Comparison of ENCODE assay signal across 8 cellular contexts in genomic region chr17:76408037-76408849, GRCh38. TPM values are rescaled to one million over a fixed set of nuclear protein-coding genes. Genes with fewer than 3 reads are reported as not detected.
DNase-seq lines count a peak whose midpoint lies in the region; ATAC-seq and TF ChIP-seq lines count a peak whose summit lies in the region.

No MANE protein-coding gene starts in this region.

- H3K4me1 ChIP-seq in BE2C (peaks cover 33% of the 10 kb centered on the region), GM23338 (ENCODE audit: insufficient read depth) (no peaks in the 10 kb centered on the region), thyroid gland (peaks cover 34 to 43% of the 10 kb centered on the region in 2 donors)
- no peaks in the 10 kb centered on the region for H3K4me1 ChIP-seq in effector memory CD4-positive, alpha-beta T cell (ENCODE audit: control insufficient read depth, insufficient read depth, low read length, poor library complexity, severe bottlenecking)

- H3K4me2 ChIP-seq in GM23338: no peak overlapping the region

- H2AFZ ChIP-seq in GM23338: no peak overlapping the region

- H3K36me3 Mint-ChIP-seq in GM23338 (ENCODE audit: low read depth): peaks cover 40% of the 10 kb centered on the region
- H3K36me3 Mint-ChIP-seq in natural killer cell treated with Interleukin-12 subunit alpha and Interleukin-12 subunit beta and Interleukin-15 and Interleukin-18, amount 100 ng/mL, for 72 hours: peaks cover 10% of the 10 kb centered on the region

- H3K36me3 ChIP-seq in BE2C (peaks cover 29% of the 10 kb centered on the region), GM23338 (ENCODE audit: insufficient read depth) (peaks cover 14% of the 10 kb centered on the region), thyroid gland (peaks cover 4 to 8% of the 10 kb centered on the region in 2 donors)
- H3K36me3 ChIP-seq in effector memory CD4-positive, alpha-beta T cell (ENCODE audit: control insufficient read depth, insufficient read depth, low read length): peaks cover 19% of the 10 kb centered on the region

- H3K27ac Mint-ChIP-seq in GM23338: peak overlapping the region; percentile 68; the same call in 1 of the 2 replicates
- H3K27ac Mint-ChIP-seq in natural killer cell treated with Interleukin-12 subunit alpha and Interleukin-12 subunit beta and Interleukin-15 and Interleukin-18, amount 100 ng/mL, for 72 hours: no peak overlapping the region

- H3K27me3 ChIP-seq in BE2C (no peaks in the 10 kb centered on the region), GM23338 (ENCODE audit: insufficient read depth) (no peaks in the 10 kb centered on the region), thyroid gland (no peaks in the 10 kb centered on the region)
- no peaks in the 10 kb centered on the region for H3K27me3 ChIP-seq in effector memory CD4-positive, alpha-beta T cell (replicated peaks; ENCODE audit: control insufficient read depth, insufficient read depth, low read length, poor library complexity, severe bottlenecking)

- H3K27me3 Mint-ChIP-seq in GM23338 (ENCODE audit: insufficient read depth, low read depth, poor library complexity): peaks cover 9% of the 10 kb centered on the region
- H3K27me3 Mint-ChIP-seq in natural killer cell treated with Interleukin-12 subunit alpha and Interleukin-12 subunit beta and Interleukin-15 and Interleukin-18, amount 100 ng/mL, for 72 hours: no peaks in the 10 kb centered on the region

- peak; percentile 75 for DNase-seq in BE2C
- DNase-seq in GM23338 (ENCODE audit: low spot score): peak; percentile 85
- DNase-seq in NCI-H524 (lab: John Stamatoyannopoulos, UW): peak; percentile 80 to 81
- peak; percentile 74 to 79 for DNase-seq in activated CD4-positive, alpha-beta T cell treated with anti-CD3 and anti-CD28 coated beads, Interleukin-2, amount 50 U/mL, for 48 hours
- peak; percentile 38 to 54 (median 42) for DNase-seq in effector memory CD4-positive, alpha-beta T cell
- DNase-seq in natural killer cell treated with Interleukin-12 subunit alpha and Interleukin-12 subunit beta and Interleukin-15 and Interleukin-18, amount 100 ng/mL, for 72 hours (ENCODE audit: low spot score): no peak
- DNase-seq in thyroid gland: peak; percentile 84 to 88

- peaks cover 20% of the 10 kb centered on the region for H3K4me1 Mint-ChIP-seq in GM23338
- H3K4me1 Mint-ChIP-seq in natural killer cell treated with Interleukin-12 subunit alpha and Interleukin-12 subunit beta and Interleukin-15 and Interleukin-18, amount 100 ng/mL, for 72 hours (ENCODE audit: low read depth in 2 of 2): peaks cover 9 to 25% of the 10 kb centered on the region in 2 donors

- H3K79me2 ChIP-seq in GM23338 (replicated peaks; ENCODE audit: insufficient read depth): peaks cover 74% of the 10 kb centered on the region

- H4K20me1 ChIP-seq in GM23338 (replicated peaks; ENCODE audit: insufficient read depth): peaks cover 21% of the 10 kb centered on the region

- no peaks in the 10 kb centered on the region for H3K9me2 ChIP-seq in GM23338 (ENCODE audit: insufficient read depth)

- H3K9me3 ChIP-seq in BE2C (no peaks in the 10 kb centered on the region), thyroid gland (no peaks in the 10 kb centered on the region)
- no peaks in the 10 kb centered on the region for H3K9me3 ChIP-seq in effector memory CD4-positive, alpha-beta T cell (ENCODE audit: control insufficient read depth, low read length)

- WGBS in thyroid gland, 2 donors: 72 to 75% methylated on average over 12 of the region's 12 CpGs

- ATAC-seq in GM23338 (peak; percentile 82), HG03469 (IDR thresholded peaks at IDR 0.05; ENCODE audit: unreplicated experiment) (no peak)
- ATAC-seq in natural killer cell treated with Interleukin-12 subunit alpha and Interleukin-12 subunit beta and Interleukin-15 and Interleukin-18, amount 100 ng/mL, for 72 hours: peak; percentile 56

- peaks cover 4% of the 10 kb centered on the region for H3F3A ChIP-seq in GM23338 (replicated peaks; ENCODE audit: low read depth)

- H3K4me3 Mint-ChIP-seq in GM23338: no peak overlapping the region; the same call in 2 of the 3 replicates
- no peak overlapping the region for H3K4me3 Mint-ChIP-seq in natural killer cell treated with Interleukin-12 subunit alpha and Interleukin-12 subunit beta and Interleukin-15 and Interleukin-18, amount 100 ng/mL, for 72 hours

- no peaks in the 10 kb centered on the region; the same call in 2 of the 3 replicates for H3K9me3 Mint-ChIP-seq in GM23338
- no peaks in the 10 kb centered on the region for H3K9me3 Mint-ChIP-seq in natural killer cell treated with Interleukin-12 subunit alpha and Interleukin-12 subunit beta and Interleukin-15 and Interleukin-18, amount 100 ng/mL, for 72 hours

- TF ChIP-seq POLR2A in thyroid gland (IDR thresholded peaks at IDR 0.05): no peak

- H3K4me3 ChIP-seq in BE2C (ENCODE audit: low read depth, low read length) (no peak overlapping the region), GM23338 (no peak overlapping the region), thyroid gland (replicated peaks in 1 of 3) (no peak overlapping the region)
- no peak overlapping the region for H3K4me3 ChIP-seq in effector memory CD4-positive, alpha-beta T cell (ENCODE audit: insufficient read depth, low read depth, low read length, poor library complexity, severe bottlenecking)

- no peak overlapping the region for H3K27ac ChIP-seq in GM23338 (ENCODE audit: low read depth)
- no peak overlapping the region for H3K27ac ChIP-seq in effector memory CD4-positive, alpha-beta T cell (ENCODE audit: insufficient read depth, low read length, poor library complexity, severe bottlenecking)
- no peak overlapping the region for H3K27ac ChIP-seq in thyroid gland

- TF ChIP-seq CTCF in BE2C (IDR thresholded peaks at IDR 0.05; ENCODE audit: low read depth, low read length) (peak; percentile 96), GM23338 (conservative IDR thresholded peaks at IDR 0.05; ENCODE audit: low read depth in 2 of 2) (peak; percentile 90 to 93), thyroid gland (IDR thresholded peaks at IDR 0.05) (peak; percentile 59 to 87 (median 80))

- intact Hi-C loops in thyroid gland (cut with DNase I): loop anchor here (5.0 to 10.0 kb wide), 3 partner anchors 49 to 283 kb away; no protein-coding TSS in a partner anchor

TF ChIP-seq in GM23338, 12 proteins besides CTCF, POLR2A, EP300 and RAD21 (continues in another document):
- TF ChIP-seq NANOG (IDR thresholded peaks at IDR 0.05; ENCODE audit: borderline replicate concordance) (no peak), ETS1 (IDR thresholded peaks at IDR 0.05) (no peak)

RNA-seq across cellular contexts. Expression of gene SPHK1, which starts 23.8 kb away (rescaled TPM):
- polyA plus RNA-seq in BE2C (2012; ENCODE audit: insufficient read depth, insufficient read length, low read depth): 14.1 TPM
- 3.2 and 7.4 TPM in 2 replicates for total RNA-seq in GM23338 (2014; rRNA removed; shearing (Covaris generic))
- 0.63 and 1.3 TPM in 2 replicates for polyA plus RNA-seq in GM23338 (2016; fragmentation: Nextera tagmentation; extraction: Ambion mirVana)
- 10 to 100 TPM; 13.9 to 14.5 TPM for total RNA-seq in natural killer cell treated with Interleukin-12 subunit alpha and Interleukin-12 subunit beta and Interleukin-15 and Interleukin-18, amount 100 ng/mL, for 72 hours
- total RNA-seq in thyroid gland: 10 to 100 TPM in 3 of 4 donors, 1 to 10 TPM in 1; 8.5 to 24.5 (median 13.8) TPM

RNA-seq across cellular contexts. Expression of gene UBE2O, which starts 44.7 kb away (rescaled TPM):
- polyA plus RNA-seq in BE2C (2012; ENCODE audit: insufficient read depth, insufficient read length, low read depth): 117 TPM
- 73.7 and 79.4 TPM in 2 replicates for total RNA-seq in GM23338 (2014; rRNA removed; shearing (Covaris generic))
- 30.4 and 30.9 TPM in 2 replicates for polyA plus RNA-seq in GM23338 (2016; fragmentation: Nextera tagmentation; extraction: Ambion mirVana)
- total RNA-seq in natural killer cell treated with Interleukin-12 subunit alpha and Interleukin-12 subunit beta and Interleukin-15 and Interleukin-18, amount 100 ng/mL, for 72 hours: 10 to 100 TPM; 46.7 to 66.9 TPM
- 10 to 100 TPM; 26.3 to 47.9 (median 37.3) TPM for total RNA-seq in thyroid gland

RNA-seq across cellular contexts. Expression of gene PRPSAP1, which starts 54.5 kb away (rescaled TPM):
- polyA plus RNA-seq in BE2C (2012; ENCODE audit: insufficient read depth, insufficient read length, low read depth): 67.5 TPM
- 47.9 and 58.8 TPM in 2 replicates for total RNA-seq in GM23338 (2014; rRNA removed; shearing (Covaris generic))
- polyA plus RNA-seq in GM23338 (2016; fragmentation: Nextera tagmentation; extraction: Ambion mirVana): 31.5 and 39.5 TPM in 2 replicates
- 10 to 100 TPM; 45.0 to 57.4 TPM for total RNA-seq in natural killer cell treated with Interleukin-12 subunit alpha and Interleukin-12 subunit beta and Interleukin-15 and Interleukin-18, amount 100 ng/mL, for 72 hours
- 100 to 1,000 TPM; 133 to 198 (median 167) TPM for total RNA-seq in thyroid gland

RNA-seq across cellular contexts. Expression of gene AANAT, which starts 59.2 kb away (rescaled TPM):
- 0.49 TPM for polyA plus RNA-seq in BE2C (2012; ENCODE audit: insufficient read depth, insufficient read length, low read depth)
- total RNA-seq in GM23338 (2014; rRNA removed; shearing (Covaris generic)): 0.28 and 1.3 TPM in 2 replicates
- 0.73 and 1.0 TPM in 2 replicates for polyA plus RNA-seq in GM23338 (2016; fragmentation: Nextera tagmentation; extraction: Ambion mirVana)
- total RNA-seq in natural killer cell treated with Interleukin-12 subunit alpha and Interleukin-12 subunit beta and Interleukin-15 and Interleukin-18, amount 100 ng/mL, for 72 hours: under 1 TPM in 1 of 2 donors, not detected in 1; 0.78 TPM
- total RNA-seq in thyroid gland: under 1 TPM in 1 of 4 donors, not detected in 3; 0.81 TPM
